8 cellular contexts compared by ENCODE assay signal in the genomic region with DNA sequence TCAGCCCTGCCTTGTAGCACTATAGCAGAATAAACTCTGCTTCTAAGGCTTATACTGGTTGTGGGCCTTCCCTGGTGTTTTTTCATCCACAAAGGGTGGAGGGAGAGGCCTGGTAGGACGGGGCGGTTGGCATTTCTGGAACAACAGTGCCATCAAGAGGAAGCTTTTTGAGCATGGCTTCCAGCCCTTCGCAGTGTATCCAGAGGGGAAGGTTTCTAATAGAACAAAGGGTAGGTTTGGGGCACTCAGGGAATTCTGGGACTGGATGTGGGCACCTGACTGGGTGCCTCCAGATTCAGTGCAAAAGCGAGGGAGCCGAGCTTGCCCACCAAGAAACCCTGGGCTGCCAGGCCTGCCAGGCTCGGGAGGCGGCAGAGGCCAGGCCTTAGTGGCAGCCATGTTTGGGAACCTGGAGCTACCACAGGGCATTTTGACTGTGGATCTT.
A peak's percentile ranks its signal among the peaks of the same experiment; 100 is the strongest.
DNase-seq lines count a peak whose midpoint lies in the region; ATAC-seq and TF ChIP-seq lines count a peak whose summit lies in the region.

No MANE protein-coding gene starts in this region.

- H3K36me3 ChIP-seq in cardiac muscle cell (peaks cover 7% of the 10 kb centered on the region), ascending aorta (no peaks in the 10 kb centered on the region)

- ATAC-seq in Right ventricle myocardium inferior = no peak
- ATAC-seq in HG02840 (IDR thresholded peaks at IDR 0.05; ENCODE audit: low FRiP score, unreplicated experiment) = peak; percentile 84
- ATAC-seq in stimulated activated effector memory CD8-positive, alpha-beta T cell treated with anti-CD3 and anti-CD28 coated beads, Interleukin-12 subunit alpha, Interleukin-12 subunit beta, amount 100 ng/mL, for 72 hours = no peak

- intact Hi-C loops in Right ventricle myocardium inferior (cut with DNase I) = no loop called here
- intact Hi-C loops in ascending aorta (cut with DNase I) = loop anchor here (2.0 kb wide), 1 partner anchor 42 kb away; no protein-coding TSS in a partner anchor

- H3K27ac ChIP-seq in cardiac muscle cell (no peak overlapping the region), ascending aorta (no peak overlapping the region)

- no peaks in the 10 kb centered on the region for H3K4me1 Mint-ChIP-seq in HFFc6 (ENCODE audit: low read depth)
- H3K4me1 Mint-ChIP-seq in stimulated activated effector memory CD8-positive, alpha-beta T cell treated with anti-CD3 and anti-CD28 coated beads, Interleukin-12 subunit alpha, Interleukin-12 subunit beta, amount 100 ng/mL, for 72 hours = no peaks in the 10 kb centered on the region

- H3K4me3 Mint-ChIP-seq in HFFc6 = no peak overlapping the region
- no peak overlapping the region for H3K4me3 Mint-ChIP-seq in stimulated activated effector memory CD8-positive, alpha-beta T cell treated with anti-CD3 and anti-CD28 coated beads, Interleukin-12 subunit alpha, Interleukin-12 subunit beta, amount 100 ng/mL, for 72 hours

- H3K4me3 ChIP-seq in cardiac muscle cell (no peak overlapping the region), ascending aorta (peak overlapping the region in 1 of 2 donors; percentile 44)

- H3K27ac Mint-ChIP-seq in HFFc6 = no peak overlapping the region
- H3K27ac Mint-ChIP-seq in stimulated activated effector memory CD8-positive, alpha-beta T cell treated with anti-CD3 and anti-CD28 coated beads, Interleukin-12 subunit alpha, Interleukin-12 subunit beta, amount 100 ng/mL, for 72 hours = no peak overlapping the region

- H3K36me3 Mint-ChIP-seq in HFFc6 (ENCODE audit: low read depth) = no peaks in the 10 kb centered on the region
- no peaks in the 10 kb centered on the region for H3K36me3 Mint-ChIP-seq in stimulated activated effector memory CD8-positive, alpha-beta T cell treated with anti-CD3 and anti-CD28 coated beads, Interleukin-12 subunit alpha, Interleukin-12 subunit beta, amount 100 ng/mL, for 72 hours

- peaks cover 29% of the 10 kb centered on the region for H3K9me3 Mint-ChIP-seq in HFFc6
- peaks cover 3% of the 10 kb centered on the region for H3K9me3 Mint-ChIP-seq in stimulated activated effector memory CD8-positive, alpha-beta T cell treated with anti-CD3 and anti-CD28 coated beads, Interleukin-12 subunit alpha, Interleukin-12 subunit beta, amount 100 ng/mL, for 72 hours

- DNase-seq in cardiac muscle cell (ENCODE audit: low read depth in 1 of 2, low spot score in 1 of 2) = peak; percentile 4 to 27
- DNase-seq in Right ventricle myocardium inferior (ENCODE audit: missing footprints) = no peak
- DNase-seq in NCI-H1694 (lab: John Stamatoyannopoulos, UW) = peak; percentile 91
- DNase-seq in ascending aorta (ENCODE audit: low spot score in 2 of 2) = peak in 1 of 2 donors; percentile 90
- peak; percentile 18 for DNase-seq in left kidney (ENCODE audit: low read depth, low spot score)
- DNase-seq in HFFc6 = no peak
- DNase-seq in stimulated activated effector memory CD8-positive, alpha-beta T cell treated with anti-CD3 and anti-CD28 coated beads, Interleukin-12 subunit alpha, Interleukin-12 subunit beta, amount 100 ng/mL, for 72 hours (ENCODE audit: low spot score in 2 of 2) = no peak

- H3K27me3 ChIP-seq in cardiac muscle cell (no peaks in the 10 kb centered on the region), ascending aorta (no peaks in the 10 kb centered on the region)

- TF ChIP-seq CTCF in cardiac muscle cell (IDR thresholded peaks at IDR 0.05; ENCODE audit: low read depth, low read length) (no peak), ascending aorta (IDR thresholded peaks at IDR 0.05) (peak; percentile 57 to 65 (median 60)), HFFc6 (IDR thresholded peaks at IDR 0.05) (no peak)

- H3K27me3 Mint-ChIP-seq in HFFc6 (ENCODE audit: insufficient read depth) = no peaks in the 10 kb centered on the region; the same call in 1 of the 2 replicates

- H3K4me1 ChIP-seq in cardiac muscle cell (ENCODE audit: low read depth) (no peaks in the 10 kb centered on the region), ascending aorta (no peaks in the 10 kb centered on the region)

- no peaks in the 10 kb centered on the region for H3K9me3 ChIP-seq in cardiac muscle cell (ENCODE audit: low read depth)
- H3K9me3 ChIP-seq in ascending aorta = no peaks in the 10 kb centered on the region

Comparison
In these comparisons a context has a peak if more than half of its experiments do, and no peak if none do; other contexts are left out.
1. DNase-seq: peak in cardiac muscle cell (2 of 2), NCI-H1694 (single experiment) and left kidney (single experiment); none in Right ventricle myocardium inferior (single experiment), HFFc6 (single experiment) and stimulated activated effector memory CD8-positive, alpha-beta T cell treated with anti-CD3 and anti-CD28 coated beads, Interleukin-12 subunit alpha, Interleukin-12 subunit beta, amount 100 ng/mL, for 72 hours (0 of 2).
2. CTCF ChIP-seq: peak in ascending aorta (3 of 3); none in cardiac muscle cell (single experiment) and HFFc6 (single experiment).